16 cellular contexts compared by ENCODE assay signal in genomic region chr15:70566047-70566835, GRCh38.
DNase-seq lines count a peak whose midpoint lies in the region; ATAC-seq and TF ChIP-seq lines count a peak whose summit lies in the region.
"Had no signal": no experiment of that assay in that cellular context is flagged by ENCODE, and none has a peak within 500 bp of the region (broad histone marks: within the 10 kb centered on the region; RNA-seq: fewer than 3 reads in every experiment).

No MANE protein-coding gene starts in this region.

- in situ Hi-C loops in KBM-7 (cut with MboI; ENCODE audit: low pct_unique_long_range_greater_than_20kb, low sequenced_read_pairs) (no loop called here), GM13977 (cut with MboI; ENCODE audit: low pct_unique_long_range_greater_than_20kb, low sequenced_read_pairs, unreplicated experiment) (no loop called here)

- no peaks in the 10 kb centered on the region for H3K9me3 Mint-ChIP-seq in chondrocyte (ENCODE audit: low read depth)
- H3K9me3 Mint-ChIP-seq: activated CD4-positive, alpha-beta T cell treated with anti-CD3 and anti-CD28 coated beads, Interleukin-2, amount 10 ng/mL, durations not matched to agents 7 days and 5 days; activated T-cell treated with anti-CD3 and anti-CD28 coated beads, Interleukin-2, amount 50 U/mL, for 72 hours; T-helper 2 cell treated with Interferon-gamma antibody and Interleukin-4, amounts not matched to agents 5 μg/mL and 100 μg/mL, for 36 hours had no signal

- H3K4me1 ChIP-seq in BLaER1, result peaks cover 9% of the 10 kb centered on the region
- H3K4me1 ChIP-seq: pancreas had no signal

- TF ChIP-seq CTCF in chondrocyte (IDR thresholded peaks at IDR 0.05), result peak; percentile 14
- TF ChIP-seq CTCF in GM13977 (IDR thresholded peaks at IDR 0.05; ENCODE audit: extremely low read depth, insufficient read depth, missing control alignments), result no peak
- no peak for TF ChIP-seq CTCF in GM10266 (IDR thresholded peaks at IDR 0.05; ENCODE audit: control insufficient read depth, insufficient read depth, low read depth, missing control alignments)

- no peak overlapping the region for H3K27ac ChIP-seq in BLaER1
- H3K27ac ChIP-seq: pancreas, spleen had no signal

- no peak overlapping the region for H3K4me3 Mint-ChIP-seq in chondrocyte (ENCODE audit: unreplicated experiment)
- H3K4me3 Mint-ChIP-seq: activated CD4-positive, alpha-beta T cell treated with anti-CD3 and anti-CD28 coated beads, Interleukin-2, amount 10 ng/mL, durations not matched to agents 7 days and 5 days; activated T-cell treated with anti-CD3 and anti-CD28 coated beads, Interleukin-2, amount 50 U/mL, for 72 hours; T-helper 2 cell treated with Interferon-gamma antibody and Interleukin-4, amounts not matched to agents 5 μg/mL and 100 μg/mL, for 36 hours had no signal

- no peak overlapping the region for H3K9ac ChIP-seq in BLaER1

- no peaks in the 10 kb centered on the region for H3K9me3 ChIP-seq in BLaER1
- H3K9me3 ChIP-seq: pancreas, spleen had no signal

- no peaks in the 10 kb centered on the region for H3K36me3 ChIP-seq in BLaER1
- H3K36me3 ChIP-seq: pancreas, spleen had no signal

- H4K20me1 ChIP-seq in BLaER1, result no peaks in the 10 kb centered on the region

- H3K4me3 ChIP-seq in BLaER1, result no peak overlapping the region
- H3K4me3 ChIP-seq: pancreas, spleen had no signal

- H3K27ac Mint-ChIP-seq in chondrocyte (ENCODE audit: unreplicated experiment), result no peak overlapping the region
- H3K27ac Mint-ChIP-seq: activated CD4-positive, alpha-beta T cell treated with anti-CD3 and anti-CD28 coated beads, Interleukin-2, amount 10 ng/mL, durations not matched to agents 7 days and 5 days; activated T-cell treated with anti-CD3 and anti-CD28 coated beads, Interleukin-2, amount 50 U/mL, for 72 hours; T-helper 2 cell treated with Interferon-gamma antibody and Interleukin-4, amounts not matched to agents 5 μg/mL and 100 μg/mL, for 36 hours had no signal

- peaks cover 8% of the 10 kb centered on the region for H3K27me3 Mint-ChIP-seq in chondrocyte (ENCODE audit: low read depth)

- no peak for ATAC-seq in GM21737 (IDR thresholded peaks at IDR 0.05; ENCODE audit: unreplicated experiment)
- ATAC-seq: activated T-cell treated with anti-CD3 and anti-CD28 coated beads, Interleukin-2, amount 50 U/mL, for 72 hours; pancreas had no signal

- H3K27me3 ChIP-seq in BLaER1, result no peaks in the 10 kb centered on the region

- H3K4me1 Mint-ChIP-seq in chondrocyte (ENCODE audit: low read depth), result peaks cover 7% of the 10 kb centered on the region
- H3K4me1 Mint-ChIP-seq: activated CD4-positive, alpha-beta T cell treated with anti-CD3 and anti-CD28 coated beads, Interleukin-2, amount 10 ng/mL, durations not matched to agents 7 days and 5 days had no signal

- no peaks in the 10 kb centered on the region for H3K36me3 Mint-ChIP-seq in chondrocyte (ENCODE audit: low read depth)

- peak overlapping the region; percentile 42 for H3K4me2 ChIP-seq in BLaER1

- DNase-seq in KBM-7, result peak; percentile 84
- no peak for DNase-seq in chondrocyte (ENCODE audit: low spot score)
- peak; percentile 39 for DNase-seq in lung microvascular endothelial cell (ENCODE audit: low read depth in 2 of 2)
- DNase-seq in NCI-H1048 (lab: John Stamatoyannopoulos, UW), result no peak
- no peak for DNase-seq in GM13977 (ENCODE audit: low spot score)
- no peak for DNase-seq in GM10266 (ENCODE audit: extremely low spot score)
- DNase-seq: activated CD4-positive, alpha-beta T cell treated with anti-CD3 and anti-CD28 coated beads, Interleukin-2, amount 10 ng/mL, durations not matched to agents 7 days and 5 days; activated T-cell treated with anti-CD3 and anti-CD28 coated beads, Interleukin-2, amount 50 U/mL, for 72 hours; AML-193; NCI-H2029; pancreas; SHP77; spleen had no signal

Comparison
In these comparisons a context has a peak if more than half of its experiments do, and no peak if none do; other contexts are left out.
1. DNase-seq: peak in KBM-7 (single experiment) and lung microvascular endothelial cell (2 of 2); none in chondrocyte (single experiment), NCI-H1048 (single experiment), GM13977 (single experiment) and GM10266 (single experiment).